ENCODE assay signal across 39 cellular contexts in genomic region chr10:71458387-71458786, GRCh38.
"Had no signal": no experiment of that assay in that cellular context is flagged by ENCODE, and none has a peak within 500 bp of the region (broad histone marks: within the 10 kb centered on the region; RNA-seq: fewer than 3 reads in every experiment).

No MANE protein-coding gene starts in this region.

- ATAC-seq: activated naive CD4-positive, alpha-beta T cell treated with anti-CD3 and anti-CD28 coated beads, Interleukin-2, amount 50 U/mL, for 72 hours; activated naive CD8-positive, alpha-beta T cell treated with anti-CD3 and anti-CD28 coated beads, Interleukin-2, amount 50 U/mL, for 24 hours; activated T-cell treated with anti-CD3 and anti-CD28 coated beads, Interleukin-2, amount 50 U/mL, for 4 hours; activated T-cell treated with anti-CD3 and anti-CD28 coated beads, Interleukin-2, amount 50 U/mL, for 72 hours; activated T-helper 17 cell treated with anti-CD3 and anti-CD28 coated beads, Interleukin-2, amount 50 U/mL, for 72 hours; body of pancreas had no signal

- FAIRE-seq: astrocyte, bronchial epithelial cell had no signal

- H3K27ac Mint-ChIP-seq: activated naive CD4-positive, alpha-beta T cell treated with anti-CD3 and anti-CD28 coated beads for 36 hours; activated naive CD4-positive, alpha-beta T cell treated with anti-CD3 and anti-CD28 coated beads, Interleukin-2, amount 10 ng/mL, durations not matched to agents 7 days and 5 days; activated naive CD4-positive, alpha-beta T cell treated with anti-CD3 and anti-CD28 coated beads, Interleukin-2, amount 50 U/mL, for 24 hours; activated naive CD4-positive, alpha-beta T cell treated with anti-CD3 and anti-CD28 coated beads, Interleukin-2, amount 50 U/mL, for 72 hours; activated naive CD8-positive, alpha-beta T cell; activated naive CD8-positive, alpha-beta T cell treated with anti-CD3 and anti-CD28 coated beads for 36 hours; activated naive CD8-positive, alpha-beta T cell treated with anti-CD3 and anti-CD28 coated beads, Interleukin-2, amount 10 ng/mL, durations not matched to agents 7 days and 5 days; activated naive CD8-positive, alpha-beta T cell treated with anti-CD3 and anti-CD28 coated beads, Interleukin-2, amount 50 U/mL, for 24 hours; activated T-cell treated with anti-CD3 and anti-CD28 coated beads, Interleukin-2, amount 50 U/mL, for 24 hours; activated T-cell treated with anti-CD3 and anti-CD28 coated beads, Interleukin-2, amount 50 U/mL, for 72 hours; activated T-helper 1 cell treated with anti-CD3 and anti-CD28 coated beads, Interleukin-12 subunit alpha, Interleukin-12 subunit beta, Interleukin-2, Interleukin-4 antibody, amounts not matched to agents 30 ng/mL and 10 ng/mL and 1 ng/mL, durations not matched to agents 14 hours and 24 hours and 36 hours; activated T-helper 17 cell treated with anti-CD3 and anti-CD28 coated beads, Interleukin-2, amount 50 U/mL, for 72 hours; activated T-helper 2 cell treated with anti-CD3 and anti-CD28 coated beads, Interferon-gamma antibody, Interleukin-2, Interleukin-4, amounts not matched to agents 10 μg/mL and 5 μg/mL and 100 μg/mL, durations not matched to agents 14 hours and 24 hours and 36 hours; brain had no signal

- H3K27ac ChIP-seq: adrenal gland, ascending aorta, body of pancreas, brain microvascular endothelial cell, breast epithelium, cardiac muscle cell had no signal

- H3K4me1 Mint-ChIP-seq: activated naive CD4-positive, alpha-beta T cell treated with anti-CD3 and anti-CD28 coated beads, Interleukin-2, amount 10 ng/mL, durations not matched to agents 7 days and 5 days; activated naive CD4-positive, alpha-beta T cell treated with anti-CD3 and anti-CD28 coated beads, Interleukin-2, amount 50 U/mL, for 24 hours; activated naive CD8-positive, alpha-beta T cell treated with anti-CD3 and anti-CD28 coated beads for 36 hours; activated naive CD8-positive, alpha-beta T cell treated with anti-CD3 and anti-CD28 coated beads, Interleukin-2, amount 10 ng/mL, durations not matched to agents 7 days and 5 days; activated naive CD8-positive, alpha-beta T cell treated with anti-CD3 and anti-CD28 coated beads, Interleukin-2, amount 50 U/mL, for 24 hours; activated T-helper 17 cell treated with anti-CD3 and anti-CD28 coated beads, Interleukin-2, amount 50 U/mL, for 72 hours; brain; central memory CD8-positive, alpha-beta T cell had no signal

- H3K4me3 Mint-ChIP-seq: activated naive CD4-positive, alpha-beta T cell treated with anti-CD3 and anti-CD28 coated beads for 36 hours; activated naive CD4-positive, alpha-beta T cell treated with anti-CD3 and anti-CD28 coated beads, Interleukin-2, amount 10 ng/mL, durations not matched to agents 7 days and 5 days; activated naive CD4-positive, alpha-beta T cell treated with anti-CD3 and anti-CD28 coated beads, Interleukin-2, amount 50 U/mL, for 24 hours; activated naive CD8-positive, alpha-beta T cell; activated naive CD8-positive, alpha-beta T cell treated with anti-CD3 and anti-CD28 coated beads for 36 hours; activated naive CD8-positive, alpha-beta T cell treated with anti-CD3 and anti-CD28 coated beads, Interleukin-2, amount 10 ng/mL, durations not matched to agents 7 days and 5 days; activated naive CD8-positive, alpha-beta T cell treated with anti-CD3 and anti-CD28 coated beads, Interleukin-2, amount 50 U/mL, for 24 hours; activated T-cell treated with anti-CD3 and anti-CD28 coated beads, Interleukin-2, amount 50 U/mL, for 24 hours; activated T-cell treated with anti-CD3 and anti-CD28 coated beads, Interleukin-2, amount 50 U/mL, for 4 hours; activated T-cell treated with anti-CD3 and anti-CD28 coated beads, Interleukin-2, amount 50 U/mL, for 72 hours; activated T-helper 1 cell treated with anti-CD3 and anti-CD28 coated beads, Interleukin-12 subunit alpha, Interleukin-12 subunit beta, Interleukin-2, Interleukin-4 antibody, amounts not matched to agents 30 ng/mL and 10 ng/mL and 1 ng/mL, durations not matched to agents 14 hours and 24 hours and 36 hours; activated T-helper 17 cell treated with anti-CD3 and anti-CD28 coated beads, Interleukin-2, amount 50 U/mL, for 72 hours; brain; central memory CD8-positive, alpha-beta T cell had no signal

- H3K36me3 Mint-ChIP-seq: activated naive CD4-positive, alpha-beta T cell treated with anti-CD3 and anti-CD28 coated beads, Interleukin-2, amount 10 ng/mL, durations not matched to agents 7 days and 5 days; activated naive CD4-positive, alpha-beta T cell treated with anti-CD3 and anti-CD28 coated beads, Interleukin-2, amount 50 U/mL, for 24 hours; activated naive CD4-positive, alpha-beta T cell treated with anti-CD3 and anti-CD28 coated beads, Interleukin-2, amount 50 U/mL, for 72 hours; activated naive CD8-positive, alpha-beta T cell; activated naive CD8-positive, alpha-beta T cell treated with anti-CD3 and anti-CD28 coated beads for 36 hours; activated naive CD8-positive, alpha-beta T cell treated with anti-CD3 and anti-CD28 coated beads, Interleukin-2, amount 10 ng/mL, durations not matched to agents 7 days and 5 days; brain had no signal

- H3K4me1 ChIP-seq: adrenal gland, ascending aorta, body of pancreas, breast epithelium had no signal

- H3K27me3 Mint-ChIP-seq: activated naive CD4-positive, alpha-beta T cell treated with anti-CD3 and anti-CD28 coated beads, Interleukin-2, amount 50 U/mL, for 24 hours; activated naive CD8-positive, alpha-beta T cell; activated naive CD8-positive, alpha-beta T cell treated with anti-CD3 and anti-CD28 coated beads for 36 hours had no signal

- H3K36me3 ChIP-seq: adrenal gland, ascending aorta, brain microvascular endothelial cell, breast epithelium, cardiac muscle cell had no signal

- H3K4me3 ChIP-seq: adrenal gland, ascending aorta, body of pancreas, breast epithelium, cardiac muscle cell had no signal

- H3K27me3 ChIP-seq: adrenal gland, ascending aorta, body of pancreas, breast epithelium, cardiac muscle cell had no signal

- H3K9me3 ChIP-seq: adrenal gland, ascending aorta, body of pancreas, breast epithelium had no signal

- DNase-seq: activated effector memory CD4-positive, alpha-beta T cell treated with anti-CD3 and anti-CD28 coated beads, Interleukin-2, amount 50 U/mL, for 16 hours; activated effector memory CD4-positive, alpha-beta T cell treated with Interleukin-2 at 50 U/mL for 16 hours; activated gamma-delta T cell; activated gamma-delta T cell treated with Interleukin-2 at 50 U/mL for 16 hours; activated naive CD4-positive, alpha-beta T cell; activated naive CD4-positive, alpha-beta T cell treated with anti-CD3 and anti-CD28 coated beads for 36 hours; activated naive CD4-positive, alpha-beta T cell treated with anti-CD3 and anti-CD28 coated beads, Interleukin-2, amount 10 ng/mL, durations not matched to agents 7 days and 5 days; activated naive CD4-positive, alpha-beta T cell treated with anti-CD3 and anti-CD28 coated beads, Interleukin-2, amount 50 U/mL, for 16 hours; activated naive CD4-positive, alpha-beta T cell treated with Interleukin-2 at 50 U/mL for 16 hours; activated naive CD8-positive, alpha-beta T cell treated with anti-CD3 and anti-CD28 coated beads for 36 hours; activated naive CD8-positive, alpha-beta T cell treated with anti-CD3 and anti-CD28 coated beads, Interleukin-2, amount 10 ng/mL, durations not matched to agents 7 days and 5 days; activated naive CD8-positive, alpha-beta T cell treated with anti-CD3 and anti-CD28 coated beads, Interleukin-2, amount 50 U/mL, for 24 hours; activated T-cell treated with anti-CD3 and anti-CD28 coated beads, Interleukin-2, amount 50 U/mL, for 24 hours; activated T-cell treated with anti-CD3 and anti-CD28 coated beads, Interleukin-2, amount 50 U/mL, for 4 hours; activated T-cell treated with anti-CD3 and anti-CD28 coated beads, Interleukin-2, amount 50 U/mL, for 48 hours; activated T-cell treated with anti-CD3 and anti-CD28 coated beads, Interleukin-2, amount 50 U/mL, for 72 hours; adrenal gland; amniotic stem cell; amygdala; anterior cingulate cortex; aorta; body of pancreas; brain microvascular endothelial cell; caudate nucleus; central memory CD4-positive, alpha-beta T cell; cerebellar nuclear complex had no signal

- H3K9me3 Mint-ChIP-seq: activated naive CD4-positive, alpha-beta T cell treated with anti-CD3 and anti-CD28 coated beads for 36 hours; activated naive CD4-positive, alpha-beta T cell treated with anti-CD3 and anti-CD28 coated beads, Interleukin-2, amount 10 ng/mL, durations not matched to agents 7 days and 5 days; activated naive CD4-positive, alpha-beta T cell treated with anti-CD3 and anti-CD28 coated beads, Interleukin-2, amount 50 U/mL, for 24 hours; activated naive CD4-positive, alpha-beta T cell treated with anti-CD3 and anti-CD28 coated beads, Interleukin-2, amount 50 U/mL, for 72 hours; activated naive CD8-positive, alpha-beta T cell treated with anti-CD3 and anti-CD28 coated beads for 36 hours; activated naive CD8-positive, alpha-beta T cell treated with anti-CD3 and anti-CD28 coated beads, Interleukin-2, amount 10 ng/mL, durations not matched to agents 7 days and 5 days; activated naive CD8-positive, alpha-beta T cell treated with anti-CD3 and anti-CD28 coated beads, Interleukin-2, amount 50 U/mL, for 24 hours; activated T-cell treated with anti-CD3 and anti-CD28 coated beads, Interleukin-2, amount 50 U/mL, for 24 hours; activated T-cell treated with anti-CD3 and anti-CD28 coated beads, Interleukin-2, amount 50 U/mL, for 4 hours; activated T-cell treated with anti-CD3 and anti-CD28 coated beads, Interleukin-2, amount 50 U/mL, for 72 hours; activated T-helper 1 cell treated with anti-CD3 and anti-CD28 coated beads, Interleukin-12 subunit alpha, Interleukin-12 subunit beta, Interleukin-2, Interleukin-4 antibody, amounts not matched to agents 30 ng/mL and 10 ng/mL and 1 ng/mL, durations not matched to agents 14 hours and 24 hours and 36 hours; activated T-helper 17 cell treated with anti-CD3 and anti-CD28 coated beads, Interleukin-2, amount 50 U/mL, for 72 hours; activated T-helper 2 cell treated with anti-CD3 and anti-CD28 coated beads, Interferon-gamma antibody, Interleukin-2, Interleukin-4, amounts not matched to agents 10 μg/mL and 5 μg/mL and 100 μg/mL, durations not matched to agents 14 hours and 24 hours and 36 hours; brain; central memory CD8-positive, alpha-beta T cell had no signal
